ENCODE assay signal across 9 cellular contexts in genomic region chr2:161239416-161240109, GRCh38.
A peak's percentile ranks its signal among the peaks of the same experiment; 100 is the strongest.
DNase-seq lines count a peak whose midpoint lies in the region; ATAC-seq and TF ChIP-seq lines count a peak whose summit lies in the region.
"Had no signal": no experiment of that assay in that cellular context is flagged by ENCODE, and none has a peak within 500 bp of the region (broad histone marks: within the 10 kb centered on the region; RNA-seq: fewer than 3 reads in every experiment).

No MANE protein-coding gene starts in this region.

- H3K4me3 ChIP-seq in WERI-Rb-1 (ENCODE audit: low read depth, low read length) (no peak overlapping the region), iPS DF 6.9 (ENCODE audit: low read length) (peak overlapping the region; percentile 65; the same call in 1 of the 2 replicates), rectal smooth muscle tissue (ENCODE audit: low read length) (no peak overlapping the region)

- in situ Hi-C loops in KBM-7 (cut with MboI; ENCODE audit: low pct_unique_long_range_greater_than_20kb, low sequenced_read_pairs) = no loop called here

- no peaks in the 10 kb centered on the region for H3K36me3 ChIP-seq in ES-I3 (ENCODE audit: insufficient read depth, low read length)
- H3K36me3 ChIP-seq in WERI-Rb-1 = no peaks in the 10 kb centered on the region
- H3K36me3 ChIP-seq in iPS DF 6.9 (ENCODE audit: control insufficient read depth, insufficient read depth, low read length) = no peaks in the 10 kb centered on the region
- no peaks in the 10 kb centered on the region for H3K36me3 ChIP-seq in rectal smooth muscle tissue (ENCODE audit: control insufficient read depth, insufficient read depth, low read length)

- ATAC-seq in HG03045 (IDR thresholded peaks at IDR 0.05; ENCODE audit: unreplicated experiment) (no peak), HG03460 (IDR thresholded peaks at IDR 0.05; ENCODE audit: unreplicated experiment) (no peak)

- H3K27ac ChIP-seq in WERI-Rb-1 = peak overlapping the region; percentile 87
- no peak overlapping the region for H3K27ac ChIP-seq in iPS DF 6.9 (ENCODE audit: low read length)
- H3K27ac ChIP-seq in rectal smooth muscle tissue (ENCODE audit: low read depth, low read length) = peak overlapping the region; percentile 43

- DNase-seq in WERI-Rb-1 = no peak
- DNase-seq in iPS DF 6.9 (ENCODE audit: low read depth, low spot score) = no peak
- DNase-seq in KBM-7 = no peak
- no peak for DNase-seq in SW 1271 (lab: John Stamatoyannopoulos, UW)
- DNase-seq: activated CD8-positive, alpha-beta memory T cell treated with anti-CD3 and anti-CD28 coated beads, Interleukin-2, amount 10 ng/mL, durations not matched to agents 7 days and 5 days had no signal

- H3K4me1 ChIP-seq in ES-I3 (ENCODE audit: insufficient read depth, low read length) (peaks cover 10% of the 10 kb centered on the region; the same call in 1 of the 2 replicates), iPS DF 6.9 (ENCODE audit: control insufficient read depth, insufficient read depth, low read length) (no peaks in the 10 kb centered on the region), rectal smooth muscle tissue (ENCODE audit: control insufficient read depth, insufficient read depth, low read length) (no peaks in the 10 kb centered on the region)

- no peak for TF ChIP-seq CTCF in WERI-Rb-1 (IDR thresholded peaks at IDR 0.05; ENCODE audit: low read depth, low read length)

- H3K9ac ChIP-seq in ES-I3 (ENCODE audit: low read depth, low read length) (peak overlapping the region; percentile 84; the same call in 1 of the 2 replicates), rectal smooth muscle tissue (ENCODE audit: low read length) (no peak overlapping the region)

- WGBS in iPS DF 6.9 (ENCODE audit: insufficient coverage, insufficient read length) = 100% methylated on average over 1 of the region's 36 CpGs

- no peaks in the 10 kb centered on the region for H3K9me3 ChIP-seq in ES-I3 (ENCODE audit: control insufficient read depth, insufficient read depth, low read length)
- H3K9me3 ChIP-seq in WERI-Rb-1 (ENCODE audit: severe bottlenecking) = no peaks in the 10 kb centered on the region
- H3K9me3 ChIP-seq in iPS DF 6.9 (ENCODE audit: control insufficient read depth, insufficient read depth, low read length) = no peaks in the 10 kb centered on the region

- H3K27me3 ChIP-seq in WERI-Rb-1 (ENCODE audit: insufficient read depth, low read depth, severe bottlenecking) = no peaks in the 10 kb centered on the region
- H3K27me3 ChIP-seq in iPS DF 6.9 (ENCODE audit: control insufficient read depth, insufficient read depth, low read length) = peaks cover 8% of the 10 kb centered on the region
- H3K27me3 ChIP-seq in rectal smooth muscle tissue (ENCODE audit: control insufficient read depth, insufficient read depth, low read length) = no peaks in the 10 kb centered on the region
